In genomic region chr4:21896767-21897166, GRCh38 we compare ENCODE assay signal across 27 cellular contexts. TPM values are rescaled to one million over a fixed set of nuclear protein-coding genes. Genes with fewer than 3 reads are reported as not detected.
"Had no signal": no experiment of that assay in that cellular context is flagged by ENCODE, and none has a peak within 500 bp of the region (broad histone marks: within the 10 kb centered on the region; RNA-seq: fewer than 3 reads in every experiment).

No MANE protein-coding gene starts in this region.

- H3K9me3 ChIP-seq: testis, thoracic aorta, thyroid gland, upper lobe of right lung, uterus had no signal

- H3K27me3 Mint-ChIP-seq: stimulated activated memory B cell treated with anti-CD40 and anti-IgM and Interleukin-4, amounts not matched to agents 10 μg/mL and 1 μg/mL and 100 μg/mL, for 72 hours; stimulated activated naive B cell treated with anti-CD40 and anti-IgM and Interleukin-4, amounts not matched to agents 10 μg/mL and 1 μg/mL and 100 μg/mL, for 72 hours; stimulated activated naive CD8-positive, alpha-beta T cell treated with anti-CD3 and anti-CD28 coated beads, Interleukin-15, amount 100 ng/mL, for 72 hours; stimulated activated naive CD8-positive, alpha-beta T cell treated with anti-CD3 and anti-CD28 coated beads, Interleukin-15, Interleukin-2, amounts not matched to agents 100 ng/mL and 50 ng/mL, for 24 hours had no signal

- H3K4me1 Mint-ChIP-seq: stimulated activated effector memory CD8-positive, alpha-beta T cell treated with anti-CD3 and anti-CD28 coated beads, Interleukin-12 subunit alpha, Interleukin-12 subunit beta, amount 100 ng/mL, for 72 hours; stimulated activated memory B cell treated with anti-CD40 and anti-IgM and Interleukin-4, amounts not matched to agents 10 μg/mL and 1 μg/mL and 100 μg/mL, for 72 hours; stimulated activated naive B cell treated with anti-CD40 and anti-IgM and Interleukin-4, amounts not matched to agents 10 μg/mL and 1 μg/mL and 100 μg/mL, for 72 hours; stimulated activated naive CD8-positive, alpha-beta T cell treated with anti-CD3 and anti-CD28 coated beads, Interleukin-15, amount 100 ng/mL, for 72 hours had no signal

- H3K36me3 Mint-ChIP-seq: stimulated activated effector memory CD8-positive, alpha-beta T cell treated with anti-CD3 and anti-CD28 coated beads, Interleukin-12 subunit alpha, Interleukin-12 subunit beta, amount 100 ng/mL, for 72 hours; stimulated activated memory B cell treated with anti-CD40 and anti-IgM and Interleukin-4, amounts not matched to agents 10 μg/mL and 1 μg/mL and 100 μg/mL, for 72 hours; stimulated activated naive B cell treated with anti-CD40 and anti-IgM and Interleukin-4, amounts not matched to agents 10 μg/mL and 1 μg/mL and 100 μg/mL, for 72 hours; type B pancreatic cell had no signal

- H3K27me3 ChIP-seq: stomach, suprapubic skin, testis, thyroid gland, tibial artery, tibial nerve, transverse colon, upper lobe of left lung, upper lobe of right lung, uterus, vagina had no signal

- H3K4me1 ChIP-seq: stomach, suprapubic skin, testis, thyroid gland, tibial artery, tibial nerve, transverse colon, upper lobe of left lung, upper lobe of right lung, uterus had no signal

- H3K27ac ChIP-seq: stomach, suprapubic skin, testis, thoracic aorta, thyroid gland, tibial artery, tibial nerve, transverse colon, upper lobe of left lung, upper lobe of right lung, vagina had no signal

- DNase-seq: stimulated activated CD4-positive, alpha-beta T cell treated with anti-CD3 and anti-CD28 coated beads, Interleukin-2, amount 100 ng/mL, for 48 hours; stimulated activated CD4-positive, alpha-beta T cell treated with anti-CD3 and anti-CD28 coated beads, Interleukin-4, amount 100 ng/mL, for 1 hour; stimulated activated CD4-positive, alpha-beta T cell treated with anti-CD3 and anti-CD28 coated beads, Interleukin-4, amount 100 ng/mL, for 24 hours; stimulated activated CD4-positive, alpha-beta T cell treated with anti-CD3 and anti-CD28 coated beads, Interleukin-4, amount 100 ng/mL, for 4 hours; stimulated activated CD8-positive, alpha-beta memory T cell treated with anti-CD3 and anti-CD28 coated beads, Interleukin-4, amount 100 ng/mL, for 48 hours; stimulated activated naive B cell treated with anti-CD40 and anti-IgM and Interleukin-4, amounts not matched to agents 10 μg/mL and 1 μg/mL and 100 μg/mL, for 72 hours; stimulated activated naive CD4-positive, alpha-beta T cell; stimulated activated naive CD4-positive, alpha-beta T cell treated with Interleukin-2 at 50 U/mL for 16 hours; stimulated activated naive CD8-positive, alpha-beta T cell treated with anti-CD3 and anti-CD28 coated beads, Interleukin-15, amount 100 ng/mL, for 72 hours; stimulated activated naive CD8-positive, alpha-beta T cell treated with anti-CD3 and anti-CD28 coated beads, Interleukin-15, Interleukin-2, amounts not matched to agents 100 U/mL and 50 U/mL, for 24 hours; stomach; substantia nigra; testis; thyroid gland; tibial artery; transverse colon; upper lobe of left lung; upper lobe of right lung; uterus had no signal

- H3K4me3 Mint-ChIP-seq: stimulated activated effector memory CD8-positive, alpha-beta T cell treated with anti-CD3 and anti-CD28 coated beads, Interleukin-12 subunit alpha, Interleukin-12 subunit beta, amount 100 ng/mL, for 72 hours; stimulated activated memory B cell treated with anti-CD40 and anti-IgM and Interleukin-4, amounts not matched to agents 10 μg/mL and 1 μg/mL and 100 μg/mL, for 72 hours; stimulated activated naive B cell treated with anti-CD40 and anti-IgM and Interleukin-4, amounts not matched to agents 10 μg/mL and 1 μg/mL and 100 μg/mL, for 72 hours; stimulated activated naive CD8-positive, alpha-beta T cell treated with anti-CD3 and anti-CD28 coated beads, Interleukin-15, amount 100 ng/mL, for 72 hours; stimulated activated naive CD8-positive, alpha-beta T cell treated with anti-CD3 and anti-CD28 coated beads, Interleukin-15, Interleukin-2, amounts not matched to agents 100 ng/mL and 50 ng/mL, for 24 hours; type B pancreatic cell had no signal

- ATAC-seq: stimulated activated effector memory CD8-positive, alpha-beta T cell treated with anti-CD3 and anti-CD28 coated beads, Interleukin-12 subunit alpha, Interleukin-12 subunit beta, amount 100 ng/mL, for 72 hours; stimulated activated memory B cell treated with anti-CD40 and anti-IgM and Interleukin-4, amounts not matched to agents 10 μg/mL and 1 μg/mL and 100 μg/mL, for 72 hours; stimulated activated naive B cell treated with anti-CD40 and anti-IgM and Interleukin-4, amounts not matched to agents 10 μg/mL and 1 μg/mL and 100 μg/mL, for 72 hours; stimulated activated naive CD8-positive, alpha-beta T cell treated with anti-CD3 and anti-CD28 coated beads, Interleukin-15, amount 100 ng/mL, for 72 hours; stimulated activated naive CD8-positive, alpha-beta T cell treated with anti-CD3 and anti-CD28 coated beads, Interleukin-15, Interleukin-2, amounts not matched to agents 100 U/mL and 50 U/mL, for 24 hours; upper lobe of right lung had no signal

- H3K36me3 ChIP-seq: stomach, suprapubic skin, thoracic aorta, thyroid gland, tibial artery, tibial nerve, transverse colon, upper lobe of left lung, upper lobe of right lung, uterus, vagina had no signal

- H3K27ac Mint-ChIP-seq: stimulated activated effector memory CD8-positive, alpha-beta T cell treated with anti-CD3 and anti-CD28 coated beads, Interleukin-12 subunit alpha, Interleukin-12 subunit beta, amount 100 ng/mL, for 72 hours; stimulated activated memory B cell treated with anti-CD40 and anti-IgM and Interleukin-4, amounts not matched to agents 10 μg/mL and 1 μg/mL and 100 μg/mL, for 72 hours; stimulated activated naive B cell treated with anti-CD40 and anti-IgM and Interleukin-4, amounts not matched to agents 10 μg/mL and 1 μg/mL and 100 μg/mL, for 72 hours; stimulated activated naive CD8-positive, alpha-beta T cell treated with anti-CD3 and anti-CD28 coated beads, Interleukin-15, Interleukin-2, amounts not matched to agents 100 ng/mL and 50 ng/mL, for 24 hours; type B pancreatic cell had no signal

- H3K4me3 ChIP-seq: stomach, suprapubic skin, testis, thoracic aorta, thyroid gland, tibial artery, tibial nerve, transverse colon, upper lobe of left lung, upper lobe of right lung, uterus, vagina had no signal

RNA-seq across cellular contexts. Expression of gene KCNIP4, which starts 51.8 kb away (rescaled TPM):
- total RNA-seq: suprapubic skin, thoracic aorta, tibial nerve, upper lobe of right lung, vagina had no signal
